Comparison of ENCODE assay signal across 8 cellular contexts in genomic region chr14:100376751-100377171, GRCh38. TPM values are rescaled to one million over a fixed set of nuclear protein-coding genes. Genes with fewer than 3 reads are reported as not detected.
A peak's percentile ranks its signal among the peaks of the same experiment; 100 is the strongest.
DNase-seq lines count a peak whose midpoint lies in the region; ATAC-seq and TF ChIP-seq lines count a peak whose summit lies in the region.

No MANE protein-coding gene starts in this region.

- H3K27me3 Mint-ChIP-seq in activated T-cell treated with anti-CD3 and anti-CD28 coated beads, Interleukin-2, amount 50 U/mL, for 72 hours (ENCODE audit: low read depth): no peaks in the 10 kb centered on the region

- TF ChIP-seq CTCF in HEK293 (tag by site-specific recombination; IDR thresholded peaks at IDR 0.05): peak; percentile 50

- peak overlapping the region; percentile 87 to 99 for H3K4me3 Mint-ChIP-seq in activated T-cell treated with anti-CD3 and anti-CD28 coated beads, Interleukin-2, amount 50 U/mL, for 72 hours

- POLR2A ChIA-PET in HEK293 (lab: Yijun Ruan, JAX): no interaction called here

- CTCF ChIA-PET in HEK293 (lab: Yijun Ruan, JAX): interaction anchor here (0.6 to 1.3 kb wide), 7 partner anchors 9 to 1056 kb away, joined by 3 to 4 read pairs (median 3); no protein-coding TSS in a partner anchor

- peak overlapping the region; percentile 90 for H3K4me3 ChIP-seq in ACC112 (ENCODE audit: low read depth, low read length)
- peak overlapping the region; percentile 88 for H3K4me3 ChIP-seq in HEK293 (ENCODE audit: low read depth, low read length)
- peak overlapping the region; percentile 80 for H3K4me3 ChIP-seq in iPS-15b (ENCODE audit: low read depth, low read length)

- DNase-seq in activated T-cell treated with anti-CD3 and anti-CD28 coated beads, Interleukin-2, amount 50 U/mL, for 72 hours: no peak
- peak; percentile 5 for DNase-seq in stromal cell of bone marrow (ENCODE audit: low read depth)
- no peak for DNase-seq in stimulated activated CD4-positive, alpha-beta T cell treated with anti-CD3 and anti-CD28 coated beads, Interleukin-12 subunit alpha, Interleukin-12 subunit beta, amount 100 ng/mL, for 4 hours

- H2AFZ ChIP-seq in ACC112 (ENCODE audit: low read length, unreplicated experiment): peak overlapping the region; percentile 74

- H3K9me3 ChIP-seq in HEK293 (ENCODE audit: control insufficient read depth, insufficient read depth, low read depth, low read length) (no peaks in the 10 kb centered on the region), iPS-15b (ENCODE audit: control insufficient read depth, insufficient read depth, low read length) (no peaks in the 10 kb centered on the region)

- H3K27ac Mint-ChIP-seq in activated T-cell treated with anti-CD3 and anti-CD28 coated beads, Interleukin-2, amount 50 U/mL, for 72 hours: peak overlapping the region; percentile 100

- peaks cover 35% of the 10 kb centered on the region for H3K79me2 ChIP-seq in ACC112 (ENCODE audit: control insufficient read depth, insufficient read depth, low read length, unreplicated experiment)

- H3K9ac ChIP-seq in iPS-15b (ENCODE audit: low read depth, low read length): peak overlapping the region; percentile 28

- peaks cover 10% of the 10 kb centered on the region; the same call in 1 of the 2 replicates for H3K36me3 ChIP-seq in ACC112 (ENCODE audit: insufficient read depth, low read length)
- peaks cover 0 to 15% of the 10 kb centered on the region in 2 experiments; a peak in 1 of 3 replicates for H3K36me3 ChIP-seq in HEK293 (ENCODE audit: control insufficient read depth in 2 of 2, insufficient read depth in 1 of 2, low read length in 2 of 2)
- H3K36me3 ChIP-seq in iPS-15b (ENCODE audit: control insufficient read depth, insufficient read depth, low read length): peaks cover under 1% of the 10 kb centered on the region

- H3K36me3 Mint-ChIP-seq in activated T-cell treated with anti-CD3 and anti-CD28 coated beads, Interleukin-2, amount 50 U/mL, for 72 hours (ENCODE audit: insufficient read depth in 2 of 2): peaks cover 34 to 36% of the 10 kb centered on the region in 2 donors

- peaks cover 41% of the 10 kb centered on the region for H3K4me1 Mint-ChIP-seq in activated T-cell treated with anti-CD3 and anti-CD28 coated beads, Interleukin-2, amount 50 U/mL, for 72 hours (ENCODE audit: low read depth)

- H3K27me3 ChIP-seq in ACC112 (ENCODE audit: insufficient read depth, low read length) (no peaks in the 10 kb centered on the region), iPS-15b (ENCODE audit: control insufficient read depth, insufficient read depth, low read length) (no peaks in the 10 kb centered on the region)

- H3K9me3 Mint-ChIP-seq in activated T-cell treated with anti-CD3 and anti-CD28 coated beads, Interleukin-2, amount 50 U/mL, for 72 hours: peaks cover 2% of the 10 kb centered on the region in 2 donors

- ATAC-seq in activated T-cell treated with anti-CD3 and anti-CD28 coated beads, Interleukin-2, amount 50 U/mL, for 72 hours (replicated peaks in 1 of 2): no peak
- no peak for ATAC-seq in GM18873 (IDR thresholded peaks at IDR 0.05; ENCODE audit: low FRiP score, unreplicated experiment)
- ATAC-seq in GM18517 (IDR thresholded peaks at IDR 0.05; ENCODE audit: unreplicated experiment): no peak

- H3K27ac ChIP-seq in ACC112 (ENCODE audit: low read depth, low read length): peak overlapping the region; percentile 77
- H3K27ac ChIP-seq in HEK293 (ENCODE audit: extremely low read depth, low read depth, low read length): peak overlapping the region; percentile 76

- H3K4me1 ChIP-seq in ACC112 (ENCODE audit: control insufficient read depth, insufficient read depth, low read length, unreplicated experiment): peaks cover 19% of the 10 kb centered on the region
- H3K4me1 ChIP-seq in HEK293 (ENCODE audit: control insufficient read depth, insufficient read depth, low read length): peaks cover 10% of the 10 kb centered on the region
- H3K4me1 ChIP-seq in iPS-15b (ENCODE audit: control insufficient read depth, insufficient read depth, low read length): peaks cover 17% of the 10 kb centered on the region

TF ChIP-seq in HEK293, 187 proteins besides CTCF, POLR2A, EP300 and RAD21:
- no peak for TF ChIP-seq ZFHX2 (tag by site-specific recombination; conservative IDR thresholded peaks at IDR 0.05)
- no peak for TF ChIP-seq ZNF768 (tag by site-specific recombination; IDR thresholded peaks at IDR 0.05)
- TF ChIP-seq ZBTB20 (tag by site-specific recombination; IDR thresholded peaks at IDR 0.05): peak; percentile 49; the same call in 1 of the 2 replicates
- TF ChIP-seq MEIS1 (CRISPR knock-in tag; IDR thresholded peaks at IDR 0.05; ENCODE audit: borderline replicate concordance): no peak
- TF ChIP-seq IKZF3 (tag by site-specific recombination; IDR thresholded peaks at IDR 0.05): 0 out of 2 replicates have a peak, but pooled peaks have one; percentile 37
- no peak for TF ChIP-seq PBX3 (CRISPR knock-in tag; IDR thresholded peaks at IDR 0.05)

RNA-seq across cellular contexts. Expression of gene WDR25, which starts 0.5 kb away (rescaled TPM):
- 10 to 100 TPM; 12.5 to 13.6 TPM for total RNA-seq in activated T-cell treated with anti-CD3 and anti-CD28 coated beads, Interleukin-2, amount 50 U/mL, for 72 hours

RNA-seq across cellular contexts. Expression of gene SLC25A47, which starts 53.6 kb away (rescaled TPM):
- not detected for total RNA-seq in activated T-cell treated with anti-CD3 and anti-CD28 coated beads, Interleukin-2, amount 50 U/mL, for 72 hours
